ENCODE assay signal across 15 cellular contexts in the genomic region with DNA sequence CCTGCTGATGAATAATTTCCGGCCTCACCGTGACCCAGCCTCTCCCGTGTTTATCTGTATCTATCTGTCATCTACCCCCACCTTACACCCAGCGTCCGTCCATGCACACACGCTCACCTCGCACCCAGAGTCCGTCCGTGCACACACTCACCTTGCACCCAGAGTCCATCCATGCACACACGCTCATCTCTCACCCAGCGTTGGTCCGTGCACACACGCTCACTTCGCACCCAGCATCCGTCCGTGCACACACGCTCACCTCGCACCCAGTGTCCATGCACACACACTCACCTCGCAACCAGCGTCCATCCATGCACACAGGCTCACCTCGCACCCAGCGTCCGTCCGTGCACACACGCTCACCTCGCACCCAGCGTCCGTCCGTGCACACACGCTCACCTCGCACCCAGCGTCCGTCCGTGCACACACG. TPM values are rescaled to one million over a fixed set of nuclear protein-coding genes. Genes with fewer than 3 reads are reported as not detected.
A peak's percentile ranks its signal among the peaks of the same experiment; 100 is the strongest.
DNase-seq lines count a peak whose midpoint lies in the region; ATAC-seq and TF ChIP-seq lines count a peak whose summit lies in the region.
"Had no signal": no experiment of that assay in that cellular context is flagged by ENCODE, and none has a peak within 500 bp of the region (broad histone marks: within the 10 kb centered on the region; RNA-seq: fewer than 3 reads in every experiment).

No MANE protein-coding gene starts in this region.

- no peaks in the 10 kb centered on the region for H3K23me2 ChIP-seq in H9 (ENCODE audit: insufficient read length, low read depth, low read length, poor library complexity, severe bottlenecking)

- no peak overlapping the region for H3K9ac ChIP-seq in H9 (ENCODE audit: extremely low read depth, insufficient read length, low read length)

- no peak for TF ChIP-seq POLR2A in ovary (IDR thresholded peaks at IDR 0.05)

- peaks cover 6% of the 10 kb centered on the region for H3K27me3 Mint-ChIP-seq in H9 (ENCODE audit: low read depth)

- no peak overlapping the region for H4K5ac ChIP-seq in H9 (ENCODE audit: insufficient read length, low read depth, low read length)

- no peak overlapping the region for H2AFZ ChIP-seq in H9 (ENCODE audit: low read length)

- peaks cover 0 to 18% (median 10%) of the 10 kb centered on the region in 3 experiments; a peak in 6 of 7 replicates for H3K36me3 Mint-ChIP-seq in H9 (ENCODE audit: insufficient read depth in 1 of 3, low read depth in 3 of 3)
- H3K36me3 Mint-ChIP-seq: CD8-positive, alpha-beta memory T cell had no signal

- H3K27ac ChIP-seq in H9 (ENCODE audit: insufficient read length, low read depth, low read length) = no peak overlapping the region
- H3K27ac ChIP-seq in right cardiac atrium (ENCODE audit: low read length) = no peak overlapping the region
- no peak overlapping the region for H3K27ac ChIP-seq in ovary
- H3K27ac ChIP-seq in psoas muscle = no peak overlapping the region
- H3K27ac ChIP-seq: SJCRH30 had no signal

- no peak for TF ChIP-seq EP300 in ovary (IDR thresholded peaks at IDR 0.05)

- H3K4me1 Mint-ChIP-seq in H9 = peaks cover 40 to 45% of the 10 kb centered on the region in 2 experiments
- H3K4me1 Mint-ChIP-seq: CD8-positive, alpha-beta memory T cell; IgD-negative memory B cell had no signal

- ATAC-seq in right cardiac atrium (no peak), psoas muscle (no peak), HG03432 (IDR thresholded peaks at IDR 0.05; ENCODE audit: unreplicated experiment) (no peak)

- H3K9me3 ChIP-seq in BE2C (0 out of 2 replicates have a peak, but pooled peaks cover 2% of the 10 kb centered on the region), H9 (ENCODE audit: control insufficient read depth, low read depth, low read length) (no peaks in the 10 kb centered on the region), right cardiac atrium (ENCODE audit: control insufficient read depth, low read length) (no peaks in the 10 kb centered on the region), ovary (no peaks in the 10 kb centered on the region), psoas muscle (no peaks in the 10 kb centered on the region)

- intact Hi-C loops in right cardiac atrium (cut with DNase I) = loop anchor here in 1 of 4 donors (10.0 kb wide), 1 partner anchor 55 kb away; no protein-coding TSS in a partner anchor
- intact Hi-C loops in ovary (cut with DNase I) = loop anchor here in 2 of 4 donors (10.0 kb wide), 1 partner anchor 55 kb away; no protein-coding TSS in a partner anchor
- intact Hi-C loops in psoas muscle (cut with DNase I) = no loop called here

- H2AK5ac ChIP-seq in H9 (ENCODE audit: insufficient read length, low read length) = no peak overlapping the region

- H3K36me3 ChIP-seq in BE2C (no peaks in the 10 kb centered on the region), ovary (no peaks in the 10 kb centered on the region), psoas muscle (ENCODE audit: insufficient read depth in 1 of 2, low read depth in 1 of 2) (no peaks in the 10 kb centered on the region)
- H3K36me3 ChIP-seq: SJCRH30 had no signal

- no peaks in the 10 kb centered on the region for H3K79me1 ChIP-seq in H9 (ENCODE audit: insufficient read depth, low read depth, low read length, poor library complexity, severe bottlenecking)

- no peaks in the 10 kb centered on the region for H4K20me1 ChIP-seq in H9 (ENCODE audit: control insufficient read depth, insufficient read depth, insufficient read length)

- H3K18ac ChIP-seq in H9 (ENCODE audit: insufficient read length, low read depth, low read length) = no peak overlapping the region

- H2BK5ac ChIP-seq in H9 (ENCODE audit: insufficient read length, low read length) = no peak overlapping the region

- H3K27ac Mint-ChIP-seq in H9 = 0 out of 7 replicates have a peak overlapping the region, but pooled peaks of 1 of the 3 experiments have one; percentile 3
- H3K27ac Mint-ChIP-seq: CD8-positive, alpha-beta memory T cell; IgD-negative memory B cell had no signal

- H3K4me2 ChIP-seq in H9 (ENCODE audit: insufficient read depth, insufficient read length, low read length) = no peak overlapping the region

- no peak overlapping the region for H3K4ac ChIP-seq in H9 (ENCODE audit: low read depth, low read length)

- H3K4me3 Mint-ChIP-seq in H9 = no peak overlapping the region
- H3K4me3 Mint-ChIP-seq: IgD-negative memory B cell had no signal

- H3K23ac ChIP-seq in H9 (ENCODE audit: insufficient read length, low read depth, low read length) = no peak overlapping the region

- H3K9me3 Mint-ChIP-seq in H9 = peaks cover 18 to 23% of the 10 kb centered on the region in 2 experiments

- no peak overlapping the region for H2BK20ac ChIP-seq in H9 (ENCODE audit: low read depth, low read length, poor library complexity, severe bottlenecking)

- H3K4me1 ChIP-seq in BE2C (no peaks in the 10 kb centered on the region), H9 (ENCODE audit: insufficient read depth, low read length) (no peaks in the 10 kb centered on the region; the same call in 1 of the 2 replicates), right cardiac atrium (ENCODE audit: control insufficient read depth, insufficient read depth, low read length) (no peaks in the 10 kb centered on the region), ovary (ENCODE audit: insufficient read depth) (peaks cover 2% of the 10 kb centered on the region), psoas muscle (no peaks in the 10 kb centered on the region)

- no CpG with 5 or more reads among the region's 35 CpGs for WGBS in H9 (ENCODE audit: extremely low coverage, insufficient read length, low lambda C conversion rate)
- WGBS in right cardiac atrium = 89% methylated on average over 30 of the region's 35 CpGs
- WGBS in ovary, 3 donors = 92 to 95% (median 92%) methylated on average over 23 to 35 of the region's 35 CpGs
- 92% methylated on average over 30 to 32 of the region's 35 CpGs for WGBS in psoas muscle, 3 donors

- no peaks in the 10 kb centered on the region for H3K79me2 ChIP-seq in H9 (ENCODE audit: insufficient read depth, low read length)

- no peak overlapping the region for H3T11ph ChIP-seq in H9 (ENCODE audit: low read length)

- H3K56ac ChIP-seq in H9 (ENCODE audit: insufficient read length, low read depth, low read length) = no peak overlapping the region

- H2BK12ac ChIP-seq in H9 (ENCODE audit: insufficient read length, low read depth, low read length) = no peak overlapping the region

- DNase-seq in BE2C = peak; percentile 4
- no peak for DNase-seq in H9
- DNase-seq in right cardiac atrium = peak in 2 of 3 donors; percentile 2 to 9
- peak in 4 of 5 donors; percentile 7 to 29 (median 16) for DNase-seq in ovary
- DNase-seq in stimulated activated CD4-positive, alpha-beta T cell treated with anti-CD3 and anti-CD28 coated beads, Interleukin-4, amount 100 ng/mL, for 24 hours = no peak
- no peak for DNase-seq in NOMO-1 (lab: John Stamatoyannopoulos, UW; ENCODE audit: unreplicated experiment in 2 of 2)
- DNase-seq in psoas muscle = no peak
- DNase-seq: H7, NCI-H187 treated with DMSO at 0.1 percent for 48 hours, NCI-H2171, NCI-H510A had no signal

- H4K91ac ChIP-seq in H9 (ENCODE audit: insufficient read length, low read depth, low read length) = no peak overlapping the region

- no peak for TF ChIP-seq CTCF in BE2C (IDR thresholded peaks at IDR 0.05; ENCODE audit: low read depth, low read length)
- TF ChIP-seq CTCF in H9 (conservative IDR thresholded peaks at IDR 0.05) = no peak
- TF ChIP-seq CTCF in ovary (IDR thresholded peaks at IDR 0.05) = no peak
- no peak for TF ChIP-seq CTCF in psoas muscle (IDR thresholded peaks at IDR 0.05)

- H2BK120ac ChIP-seq in H9 (ENCODE audit: low read depth, low read length, poor library complexity, severe bottlenecking) = no peak overlapping the region

- H3K4me3 ChIP-seq in BE2C (ENCODE audit: low read depth, low read length) (no peak overlapping the region), right cardiac atrium (ENCODE audit: low read length) (no peak overlapping the region), ovary (no peak overlapping the region), psoas muscle (no peak overlapping the region)
- H3K4me3 ChIP-seq: SJCRH30 had no signal

- peak overlapping the region; percentile 44 for H3K14ac ChIP-seq in H9 (ENCODE audit: insufficient read depth, low read length)

- no peak overlapping the region for H4K8ac ChIP-seq in H9 (replicated peaks; ENCODE audit: insufficient read length, low read depth, low read length)

- H3K27me3 ChIP-seq in BE2C (no peaks in the 10 kb centered on the region), H9 (ENCODE audit: insufficient read depth, low read length) (no peaks in the 10 kb centered on the region), right cardiac atrium (ENCODE audit: control insufficient read depth, insufficient read depth) (no peaks in the 10 kb centered on the region), ovary (no peaks in the 10 kb centered on the region), psoas muscle (ENCODE audit: insufficient read depth in 3 of 3, low read length in 2 of 3) (peaks cover 0 to 34% (median 12%) of the 10 kb centered on the region in 3 donors)
- H3K27me3 ChIP-seq: SJCRH30 had no signal

- no peak overlapping the region for H2BK15ac ChIP-seq in H9 (ENCODE audit: low read depth, low read length)

RNA-seq across cellular contexts. Expression of gene COL18A1, which starts 25.0 kb away (rescaled TPM):
- polyA plus RNA-seq in BE2C (2012; ENCODE audit: insufficient read depth, insufficient read length, low read depth) = 11.7 TPM
- total RNA-seq in H9 (2021) (232 and 234 TPM in 2 replicates), right cardiac atrium (100 to 1,000 TPM in 1 of 4 donors, 10 to 100 TPM in 3; 63.5 to 134 (median 84.6) TPM), ovary (100 to 1,000 TPM; 141 to 353 (median 270) TPM), psoas muscle (10 to 100 TPM; 11.6 to 21.1 (median 15.1) TPM)
- polyA plus RNA-seq in right cardiac atrium (52.3 TPM), ovary (100 to 1,000 TPM in 1 of 2 donors, 10 to 100 TPM in 1; 11.1 to 201 TPM), psoas muscle (10 to 100 TPM in 2 of 3 donors, 1 to 10 TPM in 1; 4.8 to 25.3 (median 11.3) TPM)

Comparison
In these comparisons a context has a peak if more than half of its experiments do, and no peak if none do; other contexts are left out.
1. DNase-seq: peak in BE2C (single experiment), right cardiac atrium (2 of 3) and ovary (4 of 5); none in H9 (single experiment), stimulated activated CD4-positive, alpha-beta T cell treated with anti-CD3 and anti-CD28 coated beads, Interleukin-4, amount 100 ng/mL, for 24 hours (single experiment), NOMO-1 (0 of 2) and psoas muscle (0 of 2).